Comparison of ENCODE assay signal across 9 cellular contexts in the genomic region with DNA sequence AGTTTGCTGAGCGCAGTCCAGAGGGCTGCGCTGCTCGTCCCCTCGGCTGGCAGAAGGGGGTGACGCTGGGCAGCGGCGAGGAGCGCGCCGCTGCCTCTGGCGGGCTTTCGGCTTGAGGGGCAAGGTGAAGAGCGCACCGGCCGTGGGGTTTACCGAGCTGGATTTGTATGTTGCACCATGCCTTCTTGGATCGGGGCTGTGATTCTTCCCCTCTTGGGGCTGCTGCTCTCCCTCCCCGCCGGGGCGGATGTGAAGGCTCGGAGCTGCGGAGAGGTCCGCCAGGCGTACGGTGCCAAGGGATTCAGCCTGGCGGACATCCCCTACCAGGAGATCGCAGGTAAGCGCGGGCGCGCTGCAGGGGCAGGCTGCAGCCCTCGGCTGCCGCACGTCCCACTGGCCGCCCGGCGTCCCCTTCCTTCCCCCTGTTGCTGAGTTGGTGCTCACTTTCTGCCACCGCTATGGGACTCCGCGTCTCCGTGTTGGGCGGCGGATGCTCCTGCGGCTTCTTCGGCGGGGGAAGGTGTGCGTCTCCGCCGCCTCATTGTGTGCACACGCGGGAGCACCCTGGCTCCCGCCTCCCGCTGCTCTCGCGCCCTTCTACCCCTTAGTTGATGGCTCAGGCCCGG. TPM values are rescaled to one million over a fixed set of nuclear protein-coding genes. Genes with fewer than 3 reads are reported as not detected.
A peak's percentile ranks its signal among the peaks of the same experiment; 100 is the strongest.
DNase-seq lines count a peak whose midpoint lies in the region; ATAC-seq and TF ChIP-seq lines count a peak whose summit lies in the region.
"Had no signal": no experiment of that assay in that cellular context is flagged by ENCODE, and none has a peak within 500 bp of the region (broad histone marks: within the 10 kb centered on the region; RNA-seq: fewer than 3 reads in every experiment).

No MANE protein-coding gene starts in this region.

- POLR2A ChIA-PET in activated naive CD8-positive, alpha-beta T cell treated with anti-CD3 and anti-CD28 coated beads, Interleukin-2, amount 10 ng/mL, durations not matched to agents 7 days and 5 days (lab: Charles Lee), result no interaction called here

- peak overlapping the region; percentile 32 to 58 (median 40) for H3K4me3 ChIP-seq in Peyer's patch
- H3K4me3 ChIP-seq in foreskin fibroblast (ENCODE audit: low read depth in 1 of 2, low read length in 2 of 2), result peak overlapping the region; percentile 82
- H3K4me3 ChIP-seq in parathyroid adenoma (ENCODE audit: low read depth, low read length), result peak overlapping the region; percentile 69

- H3K4me1 Mint-ChIP-seq in activated naive CD8-positive, alpha-beta T cell treated with anti-CD3 and anti-CD28 coated beads, Interleukin-2, amount 10 ng/mL, durations not matched to agents 7 days and 5 days, result no peaks in the 10 kb centered on the region
- peaks cover 3% of the 10 kb centered on the region for H3K4me1 Mint-ChIP-seq in activated naive CD8-positive, alpha-beta T cell treated with anti-CD3 and anti-CD28 coated beads for 36 hours

- H3K36me3 ChIP-seq in Peyer's patch (no peaks in the 10 kb centered on the region), parathyroid adenoma (ENCODE audit: control insufficient read depth, insufficient read depth, low read length) (no peaks in the 10 kb centered on the region)

- peaks cover 2% of the 10 kb centered on the region for H3K9me3 Mint-ChIP-seq in activated naive CD8-positive, alpha-beta T cell treated with anti-CD3 and anti-CD28 coated beads, Interleukin-2, amount 10 ng/mL, durations not matched to agents 7 days and 5 days
- H3K9me3 Mint-ChIP-seq in activated naive CD8-positive, alpha-beta T cell treated with anti-CD3 and anti-CD28 coated beads for 36 hours, result no peaks in the 10 kb centered on the region

- H3K27me3 ChIP-seq in Peyer's patch (no peaks in the 10 kb centered on the region), parathyroid adenoma (ENCODE audit: control insufficient read depth, insufficient read depth, low read length) (no peaks in the 10 kb centered on the region)

- peak overlapping the region; percentile 19 for H3K4me3 Mint-ChIP-seq in activated naive CD8-positive, alpha-beta T cell treated with anti-CD3 and anti-CD28 coated beads, Interleukin-2, amount 10 ng/mL, durations not matched to agents 7 days and 5 days
- no peak overlapping the region for H3K4me3 Mint-ChIP-seq in activated naive CD8-positive, alpha-beta T cell treated with anti-CD3 and anti-CD28 coated beads for 36 hours

- DNase-seq in activated naive CD8-positive, alpha-beta T cell treated with anti-CD3 and anti-CD28 coated beads, Interleukin-2, amount 10 ng/mL, durations not matched to agents 7 days and 5 days, result no peak
- no peak for DNase-seq in activated naive CD8-positive, alpha-beta T cell treated with anti-CD3 and anti-CD28 coated beads for 36 hours
- no peak for DNase-seq in Peyer's patch
- DNase-seq in foreskin fibroblast, result peak; percentile 56 to 82
- no peak for DNase-seq in epidermal melanocyte (ENCODE audit: insufficient read length, low spot score)
- no peak for DNase-seq in GM10266 (ENCODE audit: extremely low spot score)
- DNase-seq: DND-41 had no signal

- no peaks in the 10 kb centered on the region for H3K36me3 Mint-ChIP-seq in activated naive CD8-positive, alpha-beta T cell treated with anti-CD3 and anti-CD28 coated beads, Interleukin-2, amount 10 ng/mL, durations not matched to agents 7 days and 5 days
- no peaks in the 10 kb centered on the region for H3K36me3 Mint-ChIP-seq in activated naive CD8-positive, alpha-beta T cell treated with anti-CD3 and anti-CD28 coated beads for 36 hours

- peak overlapping the region; percentile 74 for H2AFZ ChIP-seq in parathyroid adenoma

- ATAC-seq in activated naive CD8-positive, alpha-beta T cell treated with anti-CD3 and anti-CD28 coated beads, Interleukin-2, amount 10 ng/mL, durations not matched to agents 7 days and 5 days (ENCODE audit: low read depth), result no peak
- no peak for ATAC-seq in HG02852 (IDR thresholded peaks at IDR 0.05; ENCODE audit: unreplicated experiment)

- TF ChIP-seq POLR2A in Peyer's patch (IDR thresholded peaks at IDR 0.05), result no peak

- no peak for TF ChIP-seq CTCF in Peyer's patch (IDR thresholded peaks at IDR 0.05)
- TF ChIP-seq CTCF in foreskin fibroblast (IDR thresholded peaks at IDR 0.05; ENCODE audit: low read depth, low read length), result no peak
- no peak for TF ChIP-seq CTCF in parathyroid adenoma (IDR thresholded peaks at IDR 0.05)
- no peak for TF ChIP-seq CTCF in GM10266 (IDR thresholded peaks at IDR 0.05; ENCODE audit: control insufficient read depth, insufficient read depth, low read depth, missing control alignments)

- no peaks in the 10 kb centered on the region for H3K9me3 ChIP-seq in Peyer's patch
- H3K9me3 ChIP-seq in parathyroid adenoma (ENCODE audit: control insufficient read depth, low read length), result no peaks in the 10 kb centered on the region

- H3K4me2 ChIP-seq in parathyroid adenoma (ENCODE audit: low read length), result peak overlapping the region; percentile 94

- no peak overlapping the region for H3K27ac Mint-ChIP-seq in activated naive CD8-positive, alpha-beta T cell treated with anti-CD3 and anti-CD28 coated beads, Interleukin-2, amount 10 ng/mL, durations not matched to agents 7 days and 5 days
- no peak overlapping the region for H3K27ac Mint-ChIP-seq in activated naive CD8-positive, alpha-beta T cell treated with anti-CD3 and anti-CD28 coated beads for 36 hours

- no peaks in the 10 kb centered on the region for H3K79me2 ChIP-seq in parathyroid adenoma

- H3K27ac ChIP-seq in Peyer's patch, result peak overlapping the region; percentile 60 to 81 (median 70)
- H3K27ac ChIP-seq in parathyroid adenoma, result no peak overlapping the region

- H3K9ac ChIP-seq in parathyroid adenoma, result no peak overlapping the region

- H3K4me1 ChIP-seq in Peyer's patch, result no peaks in the 10 kb centered on the region
- no peaks in the 10 kb centered on the region for H3K4me1 ChIP-seq in parathyroid adenoma

- peaks cover 44% of the 10 kb centered on the region for H3K27me3 Mint-ChIP-seq in activated naive CD8-positive, alpha-beta T cell treated with anti-CD3 and anti-CD28 coated beads, Interleukin-2, amount 10 ng/mL, durations not matched to agents 7 days and 5 days
- H3K27me3 Mint-ChIP-seq in activated naive CD8-positive, alpha-beta T cell treated with anti-CD3 and anti-CD28 coated beads for 36 hours, result peaks cover 60% of the 10 kb centered on the region

RNA-seq across cellular contexts. Expression of a gene that starts 0.8 kb away (rescaled TPM):
- total RNA-seq in activated naive CD8-positive, alpha-beta T cell treated with anti-CD3 and anti-CD28 coated beads, Interleukin-2, amount 10 ng/mL, durations not matched to agents 7 days and 5 days, result not detected
- total RNA-seq in activated naive CD8-positive, alpha-beta T cell treated with anti-CD3 and anti-CD28 coated beads for 36 hours, result not detected
- 10 to 100 TPM in 1 of 4 donors, 1 to 10 TPM in 3; 1.6 to 13.2 (median 2.6) TPM for total RNA-seq in Peyer's patch

Comparison
In these comparisons a context has a peak if more than half of its experiments do, and no peak if none do; other contexts are left out.
1. DNase-seq: peak in foreskin fibroblast (2 of 2); none in activated naive CD8-positive, alpha-beta T cell treated with anti-CD3 and anti-CD28 coated beads, Interleukin-2, amount 10 ng/mL, durations not matched to agents 7 days and 5 days (single experiment), activated naive CD8-positive, alpha-beta T cell treated with anti-CD3 and anti-CD28 coated beads for 36 hours (single experiment), Peyer's patch (0 of 3), epidermal melanocyte (single experiment) and GM10266 (single experiment).
2. Peak in every context shown above with its lines, with median percentiles within 50 percentile points of each other: H3K4me3 ChIP-seq.